18 cellular contexts compared by ENCODE assay signal in genomic region chr15:38490231-38490630, GRCh38. TPM values are rescaled to one million over a fixed set of nuclear protein-coding genes. Genes with fewer than 3 reads are reported as not detected.
DNase-seq lines count a peak whose midpoint lies in the region; ATAC-seq, FAIRE-seq and TF ChIP-seq lines count a peak whose summit lies in the region.
"Had no signal": no experiment of that assay in that cellular context is flagged by ENCODE, and none has a peak within 500 bp of the region (broad histone marks: within the 10 kb centered on the region; RNA-seq: fewer than 3 reads in every experiment).

No MANE protein-coding gene starts in this region.

- no peak for ATAC-seq in CD4-positive, CD25-positive, alpha-beta regulatory T cell (ENCODE audit: low read depth in 2 of 2)
- ATAC-seq in memory B cell (ENCODE audit: low read depth) (no peak), GM21723 (IDR thresholded peaks at IDR 0.05; ENCODE audit: unreplicated experiment) (no peak), PC-3 (no peak)
- ATAC-seq: HepG2, left colon, right lobe of liver had no signal

- H3K36me3 ChIP-seq in CD4-positive, CD25-positive, alpha-beta regulatory T cell (ENCODE audit: control insufficient read depth, insufficient read depth, low read length): peaks cover 80% of the 10 kb centered on the region
- H3K36me3 ChIP-seq in astrocyte (ENCODE audit: insufficient read depth, low read length) (no peaks in the 10 kb centered on the region), PC-3 (ENCODE audit: low read depth, low read length) (peaks cover 5% of the 10 kb centered on the region; the same call in 1 of the 2 replicates)
- H3K36me3 ChIP-seq: right lobe of liver had no signal

- H3K27me3 ChIP-seq in CD4-positive, CD25-positive, alpha-beta regulatory T cell (ENCODE audit: control insufficient read depth, insufficient read depth, low read length): no peaks in the 10 kb centered on the region
- no peaks in the 10 kb centered on the region for H3K27me3 ChIP-seq in astrocyte (ENCODE audit: insufficient read depth, low read length)
- H3K27me3 ChIP-seq in PC-3 (ENCODE audit: low read length): no peaks in the 10 kb centered on the region
- H3K27me3 ChIP-seq: dorsolateral prefrontal cortex, right lobe of liver, suprapubic skin had no signal

- no peaks in the 10 kb centered on the region for H3K9me2 ChIP-seq in PC-3 (replicated peaks; ENCODE audit: low read length)

- H3K4me1 Mint-ChIP-seq in CD4-positive, CD25-positive, alpha-beta regulatory T cell: peaks cover 33 to 52% (median 45%) of the 10 kb centered on the region in 4 donors
- H3K4me1 Mint-ChIP-seq in HFFc6 (ENCODE audit: low read depth) (peaks cover 50% of the 10 kb centered on the region), astrocyte (ENCODE audit: low read depth, unreplicated experiment) (peaks cover 11% of the 10 kb centered on the region), memory B cell (peaks cover 3% of the 10 kb centered on the region), glutamatergic neuron (ENCODE audit: low read depth, unreplicated experiment) (no peaks in the 10 kb centered on the region)
- H3K4me1 Mint-ChIP-seq: nephron had no signal

- H3K79me2 ChIP-seq in astrocyte (ENCODE audit: insufficient read depth, low read length): no peaks in the 10 kb centered on the region
- no peaks in the 10 kb centered on the region for H3K79me2 ChIP-seq in PC-3 (ENCODE audit: low read length)

- H3K9me3 Mint-ChIP-seq in CD4-positive, CD25-positive, alpha-beta regulatory T cell: no peaks in the 10 kb centered on the region
- H3K9me3 Mint-ChIP-seq in HFFc6 (no peaks in the 10 kb centered on the region), astrocyte (ENCODE audit: unreplicated experiment) (no peaks in the 10 kb centered on the region), memory B cell (no peaks in the 10 kb centered on the region), glutamatergic neuron (ENCODE audit: unreplicated experiment) (peaks cover 1% of the 10 kb centered on the region)
- H3K9me3 Mint-ChIP-seq: nephron had no signal

- no peaks in the 10 kb centered on the region for H4K20me1 ChIP-seq in astrocyte (ENCODE audit: insufficient read depth, low read length)
- H4K20me1 ChIP-seq in PC-3 (ENCODE audit: low read length): no peaks in the 10 kb centered on the region

- POLR2A ChIA-PET in PC-3 (lab: Charles Lee; ENCODE audit: unreplicated experiment): interaction anchor here (0.6 kb wide), 1 partner anchor 570 kb away, joined by 10 read pairs; no protein-coding TSS in a partner anchor

- H3K4me3 Mint-ChIP-seq in CD4-positive, CD25-positive, alpha-beta regulatory T cell: no peak overlapping the region
- H3K4me3 Mint-ChIP-seq in HFFc6 (peak overlapping the region; percentile 46), astrocyte (ENCODE audit: unreplicated experiment) (no peak overlapping the region), memory B cell (no peak overlapping the region), glutamatergic neuron (ENCODE audit: unreplicated experiment) (no peak overlapping the region)
- H3K4me3 Mint-ChIP-seq: nephron had no signal

- peak overlapping the region; percentile 38 for H3K27ac ChIP-seq in CD4-positive, CD25-positive, alpha-beta regulatory T cell (ENCODE audit: insufficient read depth, low read length, poor library complexity, severe bottlenecking)
- H3K27ac ChIP-seq in astrocyte (ENCODE audit: low read depth, low read length): peak overlapping the region; percentile 30
- no peak overlapping the region for H3K27ac ChIP-seq in PC-3 (ENCODE audit: low read length)
- H3K27ac ChIP-seq: right lobe of liver, suprapubic skin had no signal

- FAIRE-seq in astrocyte (lab: Jason Lieb, UNC) (peak; percentile 86), urothelium cell line (lab: Jason Lieb, UNC) (no peak)
- FAIRE-seq: H1, HepG2 had no signal

- H3K4me3 ChIP-seq in CD4-positive, CD25-positive, alpha-beta regulatory T cell (ENCODE audit: low read depth, low read length): no peak overlapping the region
- no peak overlapping the region for H3K4me3 ChIP-seq in astrocyte (ENCODE audit: insufficient read depth, low read depth, low read length)
- H3K4me3 ChIP-seq in PC-3 (ENCODE audit: low read length): no peak overlapping the region
- H3K4me3 ChIP-seq: dorsolateral prefrontal cortex, right lobe of liver, suprapubic skin had no signal

- H3K4me1 ChIP-seq in CD4-positive, CD25-positive, alpha-beta regulatory T cell (ENCODE audit: control insufficient read depth, insufficient read depth, low read length, poor library complexity, severe bottlenecking): peaks cover 18% of the 10 kb centered on the region
- H3K4me1 ChIP-seq in astrocyte (ENCODE audit: insufficient read depth, low read length): peaks cover 15% of the 10 kb centered on the region
- no peaks in the 10 kb centered on the region for H3K4me1 ChIP-seq in PC-3 (ENCODE audit: insufficient read depth, low read length)
- H3K4me1 ChIP-seq: right lobe of liver, suprapubic skin had no signal

- H3K36me3 Mint-ChIP-seq in CD4-positive, CD25-positive, alpha-beta regulatory T cell: peaks cover 38% of the 10 kb centered on the region
- H3K36me3 Mint-ChIP-seq in HFFc6 (ENCODE audit: low read depth) (peaks cover 13% of the 10 kb centered on the region), astrocyte (ENCODE audit: low read depth, unreplicated experiment) (peaks cover 2% of the 10 kb centered on the region), memory B cell (peaks cover 12% of the 10 kb centered on the region), glutamatergic neuron (ENCODE audit: unreplicated experiment) (no peaks in the 10 kb centered on the region)

- peak overlapping the region; percentile 39 for H3K9ac ChIP-seq in astrocyte (ENCODE audit: low read length)
- H3K9ac ChIP-seq in PC-3 (ENCODE audit: low read length): no peak overlapping the region

- H3F3A ChIP-seq in PC-3 (ENCODE audit: low read length, unreplicated experiment): no peaks in the 10 kb centered on the region

- DNase-seq in CD4-positive, CD25-positive, alpha-beta regulatory T cell: no peak
- DNase-seq in HFFc6: peak; percentile 54
- peak; percentile 55 for DNase-seq in astrocyte (ENCODE audit: low read depth)
- no peak for DNase-seq in memory B cell (ENCODE audit: low spot score in 2 of 2)
- DNase-seq in urothelium cell line (ENCODE audit: low spot score): no peak
- DNase-seq in PC-3: no peak
- DNase-seq in glutamatergic neuron: no peak
- DNase-seq: activated CD4-positive, CD25-positive, alpha-beta regulatory T cell treated with anti-CD3 and anti-CD28 coated beads, Interleukin-2, amount 50 U/mL, for 72 hours; dorsolateral prefrontal cortex; left colon; NCI-H1092; NCI-H2227 treated with DMSO at 0.1 percent for 48 hours; right lobe of liver had no signal

- peak overlapping the region; percentile 10 to 94 (median 52) for H3K27ac Mint-ChIP-seq in CD4-positive, CD25-positive, alpha-beta regulatory T cell
- peak overlapping the region; percentile 68 for H3K27ac Mint-ChIP-seq in HFFc6
- H3K27ac Mint-ChIP-seq in astrocyte (ENCODE audit: unreplicated experiment): no peak overlapping the region
- H3K27ac Mint-ChIP-seq in memory B cell: peak overlapping the region; percentile 2
- no peak overlapping the region for H3K27ac Mint-ChIP-seq in glutamatergic neuron (ENCODE audit: unreplicated experiment)
- H3K27ac Mint-ChIP-seq: nephron had no signal

- H3K4me2 ChIP-seq in astrocyte (ENCODE audit: low read length): peak overlapping the region; percentile 70
- no peak overlapping the region for H3K4me2 ChIP-seq in PC-3 (ENCODE audit: low read length)

- no peak for TF ChIP-seq CTCF in HFFc6 (IDR thresholded peaks at IDR 0.05)
- no peak for TF ChIP-seq CTCF in astrocyte (IDR thresholded peaks at IDR 0.05; ENCODE audit: insufficient read depth, low read depth, low read length)
- TF ChIP-seq CTCF in PC-3 (conservative IDR thresholded peaks at IDR 0.05; ENCODE audit: low read depth, low read length): no peak
- TF ChIP-seq CTCF in glutamatergic neuron (IDR thresholded peaks at IDR 0.05; ENCODE audit: partially characterized antibody, unreplicated experiment): no peak

- H2AFZ ChIP-seq in astrocyte (ENCODE audit: low read depth, low read length) (no peak overlapping the region), PC-3 (ENCODE audit: low read length) (no peak overlapping the region)

- BruUV-seq in PC-3 (replicated peaks; lab: Mats Ljungman, UMichigan): no TSS peak

- H3K27me3 Mint-ChIP-seq in CD4-positive, CD25-positive, alpha-beta regulatory T cell: no peaks in the 10 kb centered on the region
- no peaks in the 10 kb centered on the region for H3K27me3 Mint-ChIP-seq in HFFc6 (ENCODE audit: insufficient read depth)
- no peaks in the 10 kb centered on the region for H3K27me3 Mint-ChIP-seq in astrocyte (ENCODE audit: low read depth, unreplicated experiment)
- H3K27me3 Mint-ChIP-seq in memory B cell: no peaks in the 10 kb centered on the region
- no peaks in the 10 kb centered on the region for H3K27me3 Mint-ChIP-seq in glutamatergic neuron (ENCODE audit: unreplicated experiment)

- CTCF ChIA-PET in PC-3 (lab: Charles Lee): no interaction called here

- intact Hi-C loops in PC-3 (cut with micrococcal nuclease): no loop called here

- no peaks in the 10 kb centered on the region for H3K9me3 ChIP-seq in CD4-positive, CD25-positive, alpha-beta regulatory T cell (ENCODE audit: control insufficient read depth in 2 of 2, low read length in 2 of 2)
- H3K9me3 ChIP-seq in astrocyte (ENCODE audit: insufficient read depth, low read depth, low read length): no peaks in the 10 kb centered on the region
- H3K9me3 ChIP-seq in PC-3 (ENCODE audit: low read length): no peaks in the 10 kb centered on the region
- H3K9me3 ChIP-seq: right lobe of liver, suprapubic skin had no signal

RNA-seq across cellular contexts. Expression of gene FAM98B, which starts 36.3 kb away (rescaled TPM):
- total RNA-seq in CD4-positive, CD25-positive, alpha-beta regulatory T cell: 19.3 TPM
- 1 to 10 TPM; 2.2 to 4.4 (median 3.8) TPM for polyA plus RNA-seq in CD4-positive, CD25-positive, alpha-beta regulatory T cell
- total RNA-seq in HFFc6 (2021; fragmentation: NEBNext Ultra II Directional; extraction: Animal tissue kit (Norgen Biotek cat#: 25700)): 10 to 100 TPM; 30.8 to 44.9 (median 40.1) TPM
- total RNA-seq in astrocyte (15.5 and 21.6 TPM in 2 replicates), PC-3 (2014; rRNA removed) (7.8 and 21.1 TPM in 2 replicates), glutamatergic neuron (ENCODE audit: unreplicated experiment) (19.9 TPM)

Comparison
In these comparisons a context has a peak if more than half of its experiments do, and no peak if none do; other contexts are left out.
1. DNase-seq: peak in HFFc6 (single experiment) and astrocyte (single experiment); none in CD4-positive, CD25-positive, alpha-beta regulatory T cell (0 of 3), memory B cell (0 of 2), urothelium cell line (single experiment), PC-3 (single experiment) and glutamatergic neuron (single experiment).
2. H3K27ac Mint-ChIP-seq: peak in CD4-positive, CD25-positive, alpha-beta regulatory T cell (3 of 3), HFFc6 (single experiment) and memory B cell (single experiment); none in astrocyte (single experiment) and glutamatergic neuron (single experiment).